Comparison of ENCODE assay signal across 8 cellular contexts in the genomic region with DNA sequence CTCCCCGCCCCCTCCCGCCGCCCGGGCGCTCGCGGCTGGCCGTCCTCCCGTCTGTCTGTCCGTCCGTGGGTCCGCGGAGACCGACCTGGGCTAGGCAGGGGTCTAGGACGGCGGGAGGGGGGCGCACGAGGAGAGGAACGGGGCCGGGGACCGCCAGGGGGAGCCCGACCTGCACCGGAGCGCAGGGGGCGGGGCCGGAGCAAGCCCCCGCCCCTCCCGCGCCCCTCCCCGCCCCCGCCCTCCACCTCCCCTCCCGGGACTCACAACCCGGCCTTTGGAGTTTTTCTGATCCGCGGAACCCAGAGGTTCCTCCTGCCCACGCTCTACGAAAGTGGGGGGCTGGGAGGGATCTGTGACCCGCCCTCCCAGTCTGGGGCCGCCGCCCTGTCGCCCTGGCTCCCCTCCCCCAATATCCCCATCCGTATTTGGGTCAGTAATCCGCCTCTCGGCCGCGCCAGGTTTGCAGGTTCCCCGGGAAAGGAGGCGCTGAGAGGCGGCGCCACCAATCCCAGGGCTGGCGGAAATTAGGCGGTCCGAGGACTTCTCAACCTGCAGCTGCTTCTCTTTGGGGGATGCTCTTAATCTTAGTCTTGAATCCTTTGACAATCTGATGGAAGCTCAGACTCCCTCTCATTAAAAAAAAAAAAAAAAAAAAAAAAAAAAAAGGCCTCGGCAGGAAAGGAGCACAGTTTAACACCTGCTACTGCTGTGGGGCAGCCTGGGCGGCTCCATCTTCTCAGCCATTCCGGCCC. TPM values are rescaled to one million over a fixed set of nuclear protein-coding genes. Genes with fewer than 3 reads are reported as not detected.
A peak's percentile ranks its signal among the peaks of the same experiment; 100 is the strongest.
DNase-seq lines count a peak whose midpoint lies in the region; ATAC-seq and TF ChIP-seq lines count a peak whose summit lies in the region.

No MANE protein-coding gene starts in this region.

- H3K27ac ChIP-seq in dorsolateral prefrontal cortex: peak overlapping the region in 28 of 59 donors; percentile 11 to 79 (median 51)
- H3K27ac ChIP-seq in lung (ENCODE audit: low read depth in 1 of 2, low read length in 1 of 2): peak overlapping the region; percentile 62 to 73

- peak; percentile 56 for ATAC-seq in GM18867 (IDR thresholded peaks at IDR 0.05; ENCODE audit: unreplicated experiment)
- ATAC-seq in HG03280 (IDR thresholded peaks at IDR 0.05; ENCODE audit: unreplicated experiment): peak; percentile 51
- peak; percentile 87 for ATAC-seq in lung (ENCODE audit: insufficient read depth, low FRiP score)

- H3K36me3 ChIP-seq in lung (ENCODE audit: control insufficient read depth in 2 of 2, insufficient read depth in 2 of 2, low read length in 2 of 2): no peaks in the 10 kb centered on the region

- 3% methylated on average over 29 to 56 of the region's 56 CpGs for WGBS in lung, 2 donors

- H3K27me3 ChIP-seq in dorsolateral prefrontal cortex: no peaks in the 10 kb centered on the region
- no peaks in the 10 kb centered on the region for H3K27me3 ChIP-seq in lung (ENCODE audit: control insufficient read depth, insufficient read depth)

- H3K9me3 ChIP-seq in lung (ENCODE audit: control insufficient read depth in 2 of 2, insufficient read depth in 1 of 2, low read length in 1 of 2): no peaks in the 10 kb centered on the region

- peaks cover 0 to 12% of the 10 kb centered on the region in 2 donors for H3K4me1 ChIP-seq in lung (ENCODE audit: control insufficient read depth in 2 of 2, insufficient read depth in 2 of 2, low read length in 2 of 2)

- DNase-seq in A172 (ENCODE audit: low spot score) (peak; percentile 60), NCI-H345 treated with DMSO at 0.1 percent for 48 hours (lab: John Stamatoyannopoulos, UW; ENCODE audit: unreplicated experiment) (peak; percentile 89), dorsolateral prefrontal cortex (peak; percentile 52 to 87 (median 65)), lung (ENCODE audit: low spot score) (peak; percentile 82)
- DNase-seq in activated CD4-positive, alpha-beta T cell treated with anti-CD3 and anti-CD28 coated beads, Interleukin-2, amount 50 U/mL, for 4 hours: peak; percentile 75
- peak; percentile 45 to 78 (median 57) for DNase-seq in stimulated activated CD4-positive, alpha-beta T cell treated with anti-CD3 and anti-CD28 coated beads, TNF-alpha, amount 100 ng/mL, for 48 hours (ENCODE audit: low read depth in 3 of 3)

- peak overlapping the region; percentile 34 to 75 (median 59) for H3K4me3 ChIP-seq in dorsolateral prefrontal cortex
- H3K4me3 ChIP-seq in lung: peak overlapping the region; percentile 58

- peak in 55 of 56 donors; percentile 33 to 87 (median 67) for TF ChIP-seq CTCF in dorsolateral prefrontal cortex (IDR thresholded peaks at IDR 0.05 in 54 of 56, conservative IDR thresholded peaks at IDR 0.05 in 2 of 56; ENCODE audit: low read depth in 1 of 56, partially characterized antibody in 56 of 56)
- TF ChIP-seq CTCF in lung (IDR thresholded peaks at IDR 0.05; ENCODE audit: control extremely low read depth, extremely low read depth): peak; percentile 12

- intact Hi-C loops in dorsolateral prefrontal cortex (cut with DNase I): loop anchor here (10.0 kb wide), 2 partner anchors 335 to 345 kb away; a partner anchor contains a TSS

RNA-seq across cellular contexts. Expression of a gene that starts 0.9 kb away (rescaled TPM):
- total RNA-seq in A172 (2014; rRNA removed; shearing (Covaris generic)): 0.09 and 0.26 TPM in 2 replicates
- 10 to 100 TPM in 119 of 120 experiments, 1 to 10 TPM in 1; 6.2 to 31.2 (median 19.8) TPM for total RNA-seq in dorsolateral prefrontal cortex
- 1 to 10 TPM; 2.3 to 4.5 TPM for total RNA-seq in lung
- polyA plus RNA-seq in lung: 1 to 10 TPM; 2.5 to 3.1 TPM

RNA-seq across cellular contexts. Expression of a gene that starts 37.8 kb away (rescaled TPM):
- total RNA-seq in A172 (2014; rRNA removed; shearing (Covaris generic)): 0.34 and 0.52 TPM in 2 replicates
- total RNA-seq in dorsolateral prefrontal cortex (10 to 100 TPM in 118 of 120 experiments, 1 to 10 TPM in 2; 6.7 to 30.4 (median 18.1) TPM), lung (1 to 10 TPM; 1.3 to 5.8 TPM)
- 1 to 10 TPM in 1 of 2 donors, under 1 TPM in 1; 0.94 to 3.0 TPM for polyA plus RNA-seq in lung
